Comparison of ENCODE assay signal across 16 cellular contexts in the genomic region with DNA sequence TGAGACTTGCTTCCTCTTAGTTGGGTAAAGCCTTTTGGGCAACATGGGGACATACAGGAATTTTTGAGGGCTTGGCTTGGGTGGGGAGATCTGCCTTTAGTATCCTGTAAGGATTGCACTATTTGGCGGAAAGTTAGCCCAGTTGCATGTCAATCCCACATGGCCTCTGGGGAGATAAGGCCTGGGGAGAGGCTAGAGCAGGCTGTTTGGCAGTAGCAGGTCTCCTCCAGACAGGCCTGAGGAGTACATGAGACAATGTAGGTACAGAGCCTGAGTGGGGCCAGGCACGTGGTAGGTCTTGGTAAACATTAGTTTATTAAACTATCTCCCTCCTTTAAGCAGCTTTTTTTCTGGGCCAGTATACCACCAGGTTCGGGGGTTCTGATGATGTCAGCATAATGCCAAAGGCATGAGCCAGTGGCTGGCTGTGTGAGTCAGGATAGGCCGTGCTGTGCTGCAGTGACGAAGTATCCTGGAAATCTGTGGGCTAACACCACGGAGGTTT.
A peak's percentile ranks its signal among the peaks of the same experiment; 100 is the strongest.
DNase-seq lines count a peak whose midpoint lies in the region; ATAC-seq, FAIRE-seq and TF ChIP-seq lines count a peak whose summit lies in the region.
"Had no signal": no experiment of that assay in that cellular context is flagged by ENCODE, and none has a peak within 500 bp of the region (broad histone marks: within the 10 kb centered on the region; RNA-seq: fewer than 3 reads in every experiment).

No MANE protein-coding gene starts in this region.

- ATAC-seq in HG03354 (IDR thresholded peaks at IDR 0.05; ENCODE audit: poor library complexity, severe bottlenecking, unreplicated experiment): no peak
- ATAC-seq in HG03095 (IDR thresholded peaks at IDR 0.05; ENCODE audit: unreplicated experiment): no peak
- ATAC-seq: heart left ventricle had no signal

- intact Hi-C loops in mammary epithelial cell (cut with micrococcal nuclease) (no loop called here), kidney (cut with DNase I) (no loop called here)

- dilution Hi-C loops in mammary epithelial cell (cut with HindIII; ENCODE audit: low sequenced_read_pairs): loop anchor here (5.0 kb wide), 2 partner anchors 86 to 94 kb away; no protein-coding TSS in a partner anchor

- H3K9me3 ChIP-seq in mammary epithelial cell (replicated peaks; ENCODE audit: insufficient read depth, low read length) (no peaks in the 10 kb centered on the region), kidney (ENCODE audit: control insufficient read depth in 1 of 2, low read length in 2 of 2) (no peaks in the 10 kb centered on the region)
- no peaks in the 10 kb centered on the region for H3K9me3 ChIP-seq in effector memory CD4-positive, alpha-beta T cell (ENCODE audit: control insufficient read depth, low read length)
- H3K9me3 ChIP-seq: heart left ventricle, prostate gland, testis had no signal

- H3K27ac ChIP-seq in mammary epithelial cell (ENCODE audit: insufficient read depth, low read depth, low read length): no peak overlapping the region
- H3K27ac ChIP-seq in kidney (ENCODE audit: low read depth in 2 of 2, low read length in 2 of 2): peak overlapping the region in 1 of 2 donors; percentile 23
- H3K27ac ChIP-seq in urinary bladder (ENCODE audit: low read depth): peak overlapping the region; percentile 12
- no peak overlapping the region for H3K27ac ChIP-seq in effector memory CD4-positive, alpha-beta T cell (ENCODE audit: insufficient read depth, low read length, poor library complexity, severe bottlenecking)
- H3K27ac ChIP-seq: heart left ventricle, prostate gland, testis had no signal

- no peaks in the 10 kb centered on the region for H4K20me1 ChIP-seq in mammary epithelial cell (ENCODE audit: insufficient read depth, low read length)

- H3K4me3 ChIP-seq in mammary epithelial cell (replicated peaks in 1 of 3; ENCODE audit: insufficient read depth in 1 of 3, low read depth in 2 of 3, low read length in 3 of 3) (no peak overlapping the region), kidney (ENCODE audit: low read length in 2 of 2) (no peak overlapping the region), urinary bladder (ENCODE audit: low read depth, low read length) (no peak overlapping the region)
- no peak overlapping the region for H3K4me3 ChIP-seq in effector memory CD4-positive, alpha-beta T cell (ENCODE audit: insufficient read depth, low read depth, low read length, poor library complexity, severe bottlenecking)
- H3K4me3 ChIP-seq: heart left ventricle, prostate gland, testis had no signal

- H3K36me3 ChIP-seq in mammary epithelial cell (ENCODE audit: insufficient read depth, low read length): no peaks in the 10 kb centered on the region
- no peaks in the 10 kb centered on the region for H3K36me3 ChIP-seq in kidney (ENCODE audit: control insufficient read depth in 1 of 2, insufficient read depth in 2 of 2, low read length in 2 of 2)
- no peaks in the 10 kb centered on the region for H3K36me3 ChIP-seq in urinary bladder (ENCODE audit: insufficient read depth)
- H3K36me3 ChIP-seq in effector memory CD4-positive, alpha-beta T cell (ENCODE audit: control insufficient read depth, insufficient read depth, low read length): no peaks in the 10 kb centered on the region
- H3K36me3 ChIP-seq: heart left ventricle, prostate gland had no signal

- no peaks in the 10 kb centered on the region for H3K27me3 ChIP-seq in mammary epithelial cell (ENCODE audit: insufficient read depth, low read length)
- no peaks in the 10 kb centered on the region for H3K27me3 ChIP-seq in effector memory CD4-positive, alpha-beta T cell (replicated peaks; ENCODE audit: control insufficient read depth, insufficient read depth, low read length, poor library complexity, severe bottlenecking)
- H3K27me3 ChIP-seq: heart left ventricle, testis had no signal

- DNase-seq in M059J (ENCODE audit: low read depth): peak; percentile 24
- DNase-seq in mammary epithelial cell: peak; percentile 9
- peak; percentile 35 for DNase-seq in kidney
- no peak for DNase-seq in effector memory CD4-positive, alpha-beta T cell
- DNase-seq: CD4-positive, alpha-beta T cell; central memory CD4-positive, alpha-beta T cell; GDM1; heart left ventricle; kidney glomerular epithelial cell; NCI-H2227 treated with DMSO at 0.1 percent for 48 hours had no signal

- FAIRE-seq in kidney (lab: Jason Lieb, UNC): no peak
- FAIRE-seq: endometrium had no signal

- H2AFZ ChIP-seq in mammary epithelial cell (ENCODE audit: low read depth, low read length): no peak overlapping the region

- H3K4me2 ChIP-seq in mammary epithelial cell (ENCODE audit: insufficient read depth, low read depth, low read length): no peak overlapping the region

- TF ChIP-seq CTCF in mammary epithelial cell (conservative IDR thresholded peaks at IDR 0.05 in 1 of 2, IDR thresholded peaks at IDR 0.05 in 1 of 2; ENCODE audit: extremely low read depth in 1 of 2, insufficient read depth in 1 of 2, low read depth in 1 of 2, low read length in 2 of 2) (no peak), kidney (IDR thresholded peaks at IDR 0.05; ENCODE audit: borderline replicate concordance, extremely low read depth, insufficient read depth) (no peak)

- 67% methylated on average over 6 of the region's 6 CpGs for WGBS in mammary epithelial cell (ENCODE audit: low coverage, missing lambda C conversion rate)
- 78% methylated on average over 6 of the region's 6 CpGs for whole genome bisulfite sequencing in urinary bladder

- no peaks in the 10 kb centered on the region for H3K79me2 ChIP-seq in mammary epithelial cell (ENCODE audit: insufficient read depth, low read length)

- no TSS peak for BruUV-seq in mammary epithelial cell (replicated peaks; lab: Mats Ljungman, UMichigan)

- in situ Hi-C loops in mammary epithelial cell (cut with MboI; ENCODE audit: low sequenced_read_pairs in 2 of 2): no loop called here

- CTCF ChIA-PET in mammary epithelial cell (lab: Charles Lee; ENCODE audit: low non-redundant PET): no interaction called here

- peaks cover 3% of the 10 kb centered on the region for H3K4me1 ChIP-seq in mammary epithelial cell (ENCODE audit: insufficient read depth, low read length)
- peaks cover 42 to 47% of the 10 kb centered on the region in 2 donors for H3K4me1 ChIP-seq in kidney (ENCODE audit: control insufficient read depth in 1 of 2, insufficient read depth in 1 of 2, low read depth in 1 of 2, low read length in 2 of 2)
- H3K4me1 ChIP-seq in urinary bladder (ENCODE audit: insufficient read depth): no peaks in the 10 kb centered on the region
- H3K4me1 ChIP-seq in effector memory CD4-positive, alpha-beta T cell (ENCODE audit: control insufficient read depth, insufficient read depth, low read length, poor library complexity, severe bottlenecking): no peaks in the 10 kb centered on the region
- H3K4me1 ChIP-seq: prostate gland had no signal

- no peak overlapping the region for H3K9ac ChIP-seq in mammary epithelial cell (ENCODE audit: insufficient read depth, low read length)
- no peak overlapping the region for H3K9ac ChIP-seq in kidney (ENCODE audit: low read length in 2 of 2)

Comparison
In these comparisons a context has a peak if more than half of its experiments do, and no peak if none do; other contexts are left out.
1. DNase-seq: peak in M059J (single experiment), mammary epithelial cell (single experiment) and kidney (single experiment); none in effector memory CD4-positive, alpha-beta T cell (0 of 3).